28 cellular contexts compared by ENCODE assay signal in genomic region chr11:15379483-15379882, GRCh38.
"Had no signal": no experiment of that assay in that cellular context is flagged by ENCODE, and none has a peak within 500 bp of the region (broad histone marks: within the 10 kb centered on the region; RNA-seq: fewer than 3 reads in every experiment).

No MANE protein-coding gene starts in this region.

- H3K27ac Mint-ChIP-seq: activated CD4-positive, alpha-beta memory T cell treated with anti-CD3 and anti-CD28 coated beads for 36 hours; activated CD4-positive, alpha-beta T cell treated with anti-CD3 and anti-CD28 coated beads, Interleukin-2, amount 10 ng/mL, durations not matched to agents 7 days and 5 days; activated naive CD4-positive, alpha-beta T cell treated with anti-CD3 and anti-CD28 coated beads for 36 hours; activated naive CD8-positive, alpha-beta T cell; brain; T-cell had no signal

- H3K27me3 ChIP-seq: SJSA1 had no signal

- ATAC-seq: activated T-cell treated with anti-CD3 and anti-CD28 coated beads, Interleukin-2, amount 50 U/mL, for 4 hours; K562; PC-3; SK-N-SH treated with all-trans-retinoic acid at 6 μM for 48 hours; T-cell had no signal

- H3K4me3 ChIP-seq: K562, SJSA1 had no signal

- H3K27me3 Mint-ChIP-seq: activated CD4-positive, alpha-beta memory T cell treated with anti-CD3 and anti-CD28 coated beads for 36 hours; activated CD4-positive, alpha-beta T cell treated with anti-CD3 and anti-CD28 coated beads, Interleukin-2, amount 10 ng/mL, durations not matched to agents 7 days and 5 days; central memory CD8-positive, alpha-beta T cell had no signal

- H3K27ac ChIP-seq: SJSA1 had no signal

- H3K9me3 ChIP-seq: SJSA1 had no signal

- H3K36me3 ChIP-seq: SJSA1 had no signal

- H3K9me3 Mint-ChIP-seq: activated CD4-positive, alpha-beta memory T cell treated with anti-CD3 and anti-CD28 coated beads for 36 hours; activated CD4-positive, alpha-beta T cell treated with anti-CD3 and anti-CD28 coated beads, Interleukin-2, amount 10 ng/mL, durations not matched to agents 7 days and 5 days; activated naive CD4-positive, alpha-beta T cell treated with anti-CD3 and anti-CD28 coated beads for 36 hours; activated T-cell treated with anti-CD3 and anti-CD28 coated beads, Interleukin-2, amount 50 U/mL, for 4 hours had no signal

- H3K4me1 Mint-ChIP-seq: activated CD4-positive, alpha-beta T cell treated with anti-CD3 and anti-CD28 coated beads, Interleukin-2, amount 10 ng/mL, durations not matched to agents 7 days and 5 days; brain; central memory CD8-positive, alpha-beta T cell; T-cell had no signal

- H3K4me1 ChIP-seq: SJSA1 had no signal

- H3K4me3 Mint-ChIP-seq: activated CD4-positive, alpha-beta memory T cell treated with anti-CD3 and anti-CD28 coated beads for 36 hours; activated CD4-positive, alpha-beta T cell treated with anti-CD3 and anti-CD28 coated beads, Interleukin-2, amount 10 ng/mL, durations not matched to agents 7 days and 5 days; activated naive CD4-positive, alpha-beta T cell treated with anti-CD3 and anti-CD28 coated beads for 36 hours; activated naive CD8-positive, alpha-beta T cell; activated T-cell treated with anti-CD3 and anti-CD28 coated beads, Interleukin-2, amount 50 U/mL, for 4 hours; brain; central memory CD8-positive, alpha-beta T cell; T-cell had no signal

- DNase-seq: activated CD4-positive, alpha-beta memory T cell treated with anti-CD3 and anti-CD28 coated beads for 36 hours; activated CD4-positive, alpha-beta T cell treated with anti-CD3 and anti-CD28 coated beads, Interleukin-2, amount 10 ng/mL, durations not matched to agents 7 days and 5 days; activated CD4-positive, CD25-positive, alpha-beta regulatory T cell; activated CD8-positive, alpha-beta memory T cell treated with anti-CD3 and anti-CD28 coated beads for 24 hours; activated gamma-delta T cell; activated naive CD4-positive, alpha-beta T cell treated with anti-CD3 and anti-CD28 coated beads for 36 hours; activated T-cell treated with anti-CD3 and anti-CD28 coated beads, Interleukin-2, amount 50 U/mL, for 4 hours; amygdala; Karpas-422; MM.1S; NCI-H1092; NCI-H1417; NCI-H2029 treated with DMSO at 0.1 percent for 48 hours; NCI-H2227 treated with DMSO at 0.1 percent for 48 hours; NCI-H510A; NCI-H526 treated with DMSO at 0.1 percent for 48 hours; NCI-H82; PC-3; SHP77; T-cell; T-helper 2 cell; T1000 had no signal

- H3K36me3 Mint-ChIP-seq: activated CD4-positive, alpha-beta memory T cell treated with anti-CD3 and anti-CD28 coated beads for 36 hours; activated naive CD8-positive, alpha-beta T cell; brain; T-cell had no signal
